ENCODE assay signal across 2 cellular contexts in genomic region chr9:3520564-3520963, GRCh38.
TF ChIP-seq lines count a peak whose summit lies in the region.

No MANE protein-coding gene starts in this region.

TF ChIP-seq in GM12891, 5 proteins besides CTCF, POLR2A, EP300 and RAD21 (continued from another document):
- TF ChIP-seq TAF1 (IDR thresholded peaks at IDR 0.05; ENCODE audit: low read depth, low read length) (no peak), PAX5 (IDR thresholded peaks at IDR 0.05; ENCODE audit: insufficient read depth, low read length, severe bottlenecking) (no peak), POLR2AphosphoS5 (IDR thresholded peaks at IDR 0.05; ENCODE audit: low read depth, low read length) (no peak), SPI1 (IDR thresholded peaks at IDR 0.05; ENCODE audit: low read depth, low read length) (no peak)
TF ChIP-seq in GM12891: peak in this region for 0.

TF ChIP-seq in GM12878, 131 proteins besides CTCF, POLR2A, EP300 and RAD21:
- TF ChIP-seq BCLAF1 (IDR thresholded peaks at IDR 0.05) = no peak
TF ChIP-seq in GM12878: peak in this region for 0.
